ENCODE assay signal across 8 cellular contexts in genomic region chr1:157137773-157138219, GRCh38. TPM values are rescaled to one million over a fixed set of nuclear protein-coding genes. Genes with fewer than 3 reads are reported as not detected.
DNase-seq lines count a peak whose midpoint lies in the region; ATAC-seq and TF ChIP-seq lines count a peak whose summit lies in the region.

No MANE protein-coding gene starts in this region.

- H3K79me2 ChIP-seq in trophoblast cell (ENCODE audit: control insufficient read depth, insufficient read depth, low read length, poor library complexity) = peaks cover 15% of the 10 kb centered on the region

- H2AFZ ChIP-seq in trophoblast cell (ENCODE audit: insufficient read depth, low read length, poor library complexity) = peak overlapping the region; percentile 92

- H4K8ac ChIP-seq in trophoblast cell (ENCODE audit: low read depth, low read length) = peak overlapping the region; percentile 99

- peak overlapping the region; percentile 95 for H3K4ac ChIP-seq in trophoblast cell (ENCODE audit: low read depth, low read length)

- H3K27ac ChIP-seq in Panc1 (ENCODE audit: low read length) = peak overlapping the region; percentile 87
- peak overlapping the region; percentile 98 to 99 (median 99) for H3K27ac ChIP-seq in esophagus squamous epithelium
- peak overlapping the region; percentile 99 for H3K27ac ChIP-seq in trophoblast cell (ENCODE audit: low read depth, low read length)

- H3K4me3 ChIP-seq in Panc1 (ENCODE audit: low read depth in 2 of 2, low read length in 2 of 2) (peak overlapping the region; percentile 97 to 99), esophagus squamous epithelium (peak overlapping the region; percentile 90 to 97 (median 92)), trophoblast cell (ENCODE audit: low read depth, low read length) (peak overlapping the region; percentile 97)

- H2BK12ac ChIP-seq in trophoblast cell (ENCODE audit: low read length) = peak overlapping the region; percentile 47

- ATAC-seq in Right ventricle myocardium inferior (peak; percentile 27), left ventricle myocardium superior (no peak), Panc1 (no peak; the same call in 1 of the 2 replicates), GM21367 (IDR thresholded peaks at IDR 0.05; ENCODE audit: unreplicated experiment) (no peak)

- H3K36me3 ChIP-seq in Panc1 (ENCODE audit: control insufficient read depth, insufficient read depth, low read length) (peaks cover 21% of the 10 kb centered on the region), esophagus squamous epithelium (peaks cover 4 to 34% (median 7%) of the 10 kb centered on the region in 3 donors), trophoblast cell (ENCODE audit: control insufficient read depth in 1 of 2, insufficient read depth in 2 of 2, low read length in 2 of 2) (peaks cover 0 to 11% of the 10 kb centered on the region in 2 experiments)

- CTCF ChIA-PET in Panc1 (lab: Charles Lee) = interaction anchor here (1.1 to 1.2 kb wide), 2 partner anchors 19 to 48 kb away, joined by 5 to 11 read pairs; no protein-coding TSS in a partner anchor

- intact Hi-C loops in Right ventricle myocardium inferior (cut with DNase I) (no loop called here), left ventricle myocardium superior (cut with micrococcal nuclease) (no loop called here), Panc1 (cut with micrococcal nuclease; ENCODE audit: unreplicated experiment) (loop anchor here (10.0 kb wide), 1 partner anchor 83 kb away; no protein-coding TSS in a partner anchor), esophagus squamous epithelium (cut with DNase I) (no loop called here)

- BruUV-seq in Panc1 (replicated peaks; lab: Mats Ljungman, UMichigan) = TSS peak; percentile 77

- POLR2A ChIA-PET in Panc1 (lab: Charles Lee) = no interaction called here

- 0% methylated on average over 3 to 8 of the region's 24 CpGs for WGBS in esophagus squamous epithelium, 2 donors
- no CpG with 5 or more reads among the region's 24 CpGs for WGBS in trophoblast cell (ENCODE audit: extremely low coverage, insufficient coverage, insufficient read length)

- peak overlapping the region; percentile 96 for H3K14ac ChIP-seq in trophoblast cell (ENCODE audit: low read length)

- H3K9ac ChIP-seq in trophoblast cell (ENCODE audit: low read length) = peak overlapping the region; percentile 98

- in situ Hi-C loops in Panc1 (cut with HindIII; ENCODE audit: low pct_unique_long_range_greater_than_20kb, low sequenced_read_pairs) = no loop called here

- H3K4me2 ChIP-seq in trophoblast cell (ENCODE audit: low read length) = peak overlapping the region; percentile 91

- peaks cover 14% of the 10 kb centered on the region for H3K79me1 ChIP-seq in trophoblast cell (ENCODE audit: low read length)

- peak overlapping the region; percentile 96 for H2BK5ac ChIP-seq in trophoblast cell (ENCODE audit: low read depth, low read length, poor library complexity)

- peak overlapping the region; percentile 92 for H2AK5ac ChIP-seq in trophoblast cell (ENCODE audit: low read length)

- H3K18ac ChIP-seq in trophoblast cell (ENCODE audit: low read length) = peak overlapping the region; percentile 97

- no peak for TF ChIP-seq POLR2A in esophagus squamous epithelium (IDR thresholded peaks at IDR 0.05)

- TF ChIP-seq CTCF in Panc1 (IDR thresholded peaks at IDR 0.05) (no peak), esophagus squamous epithelium (IDR thresholded peaks at IDR 0.05) (no peak)

- no peak overlapping the region for H3K23ac ChIP-seq in trophoblast cell (ENCODE audit: low read length)

- peak overlapping the region; percentile 86 for H2BK120ac ChIP-seq in trophoblast cell (ENCODE audit: insufficient read depth, low read length, poor library complexity)

- H4K91ac ChIP-seq in trophoblast cell (ENCODE audit: low read depth, low read length) = peak overlapping the region; percentile 75

- DNase-seq in Right ventricle myocardium inferior (ENCODE audit: missing footprints) (no peak), left ventricle myocardium superior (no peak), Panc1 (ENCODE audit: low read depth, low spot score) (no peak), esophagus squamous epithelium (lab: John Stamatoyannopoulos, UW) (no peak), trophoblast cell (peak in 1 of 2 donors; percentile 31), T-helper 9 cell (no peak), HCEC 1CT (no peak)

- H3K27me3 ChIP-seq in Panc1 (ENCODE audit: control insufficient read depth, insufficient read depth, low read length) (no peaks in the 10 kb centered on the region; the same call in 1 of the 2 replicates), esophagus squamous epithelium (no peaks in the 10 kb centered on the region), trophoblast cell (ENCODE audit: insufficient read depth, low read length) (no peaks in the 10 kb centered on the region)

- peak overlapping the region; percentile 82 for H4K12ac ChIP-seq in trophoblast cell (ENCODE audit: low read depth, low read length)

- peaks cover 18% of the 10 kb centered on the region for H3K4me1 ChIP-seq in Panc1 (ENCODE audit: control insufficient read depth, insufficient read depth, low read length)
- H3K4me1 ChIP-seq in esophagus squamous epithelium = peaks cover 16 to 65% (median 25%) of the 10 kb centered on the region in 3 donors
- peaks cover 9 to 21% of the 10 kb centered on the region in 2 experiments for H3K4me1 ChIP-seq in trophoblast cell (ENCODE audit: control insufficient read depth in 1 of 2, insufficient read depth in 2 of 2, low read length in 2 of 2)

- no peaks in the 10 kb centered on the region for H3K9me3 ChIP-seq in Panc1 (ENCODE audit: control insufficient read depth, insufficient read depth, low read depth, low read length)
- H3K9me3 ChIP-seq in esophagus squamous epithelium = no peaks in the 10 kb centered on the region
- no peaks in the 10 kb centered on the region for H3K9me3 ChIP-seq in trophoblast cell (ENCODE audit: insufficient read depth, low read depth, low read length)

RNA-seq across cellular contexts. Expression of gene ETV3, which starts 0.4 kb away (rescaled TPM):
- total RNA-seq in Right ventricle myocardium inferior (16.9 TPM), left ventricle myocardium superior (16.8 TPM), Panc1 (2021; ENCODE audit: unreplicated experiment) (22.2 TPM), esophagus squamous epithelium (10 to 100 TPM; 25.0 to 31.4 (median 27.3) TPM)
- 8.9 TPM for polyA plus RNA-seq in Panc1 (2012; ENCODE audit: insufficient read length)
- polyA plus RNA-seq in trophoblast cell (2013) = 11.1 and 11.7 TPM in 2 replicates

RNA-seq across cellular contexts. Expression of gene ETV3L, which starts 38.2 kb away (rescaled TPM):
- total RNA-seq in Right ventricle myocardium inferior (not detected), left ventricle myocardium superior (not detected), Panc1 (2021; ENCODE audit: unreplicated experiment) (not detected), esophagus squamous epithelium (not detected)
- not detected for polyA plus RNA-seq in Panc1 (2012; ENCODE audit: insufficient read length)
- polyA plus RNA-seq in trophoblast cell (2013) = not detected in 2 replicates
